In genomic region chr19:44908074-44908835, GRCh38 we compare ENCODE assay signal across 1 cellular context.
TF ChIP-seq lines count a peak whose summit lies in the region.

No MANE protein-coding gene starts in this region.

TF ChIP-seq in GM23338, 12 proteins besides CTCF, POLR2A, EP300 and RAD21 (continued from another document):
- no peak for TF ChIP-seq ZNF462 (CRISPR knock-in tag; IDR thresholded peaks at IDR 0.05)
TF ChIP-seq in GM23338: peak in this region for 0.
